ENCODE assay signal across 8 cellular contexts in genomic region chr9:122159026-122159924, GRCh38. TPM values are rescaled to one million over a fixed set of nuclear protein-coding genes. Genes with fewer than 3 reads are reported as not detected.
A peak's percentile ranks its signal among the peaks of the same experiment; 100 is the strongest.
DNase-seq lines count a peak whose midpoint lies in the region; ATAC-seq, FAIRE-seq and TF ChIP-seq lines count a peak whose summit lies in the region.

TSS of gene MORN5 (plus strand) at chr9:122159908. CDS start at chr9:122159973, 65 bp downstream.
TSS of gene NDUFA8 (minus strand) at chr9:122159779. CDS start at chr9:122159677, 102 bp downstream.

- peaks cover 4 to 18% (median 11%) of the 10 kb centered on the region in 5 experiments for H3K9me3 Mint-ChIP-seq in brain

- peak; percentile 80 for TF ChIP-seq POLR2A in GM18526 (IDR thresholded peaks at IDR 0.05; ENCODE audit: extremely low read depth, insufficient read length)

- no peaks in the 10 kb centered on the region for H3K36me3 Mint-ChIP-seq in brain

- peak; percentile 86 for ATAC-seq in HG03064 (IDR thresholded peaks at IDR 0.05; ENCODE audit: low read depth, unreplicated experiment)
- peak; percentile 100 for ATAC-seq in sciatic nerve

- TF ChIP-seq CTCF in brain (conservative IDR thresholded peaks at IDR 0.05): no peak

- peaks cover 18% of the 10 kb centered on the region for H3K27me3 Mint-ChIP-seq in brain

- DNase-seq in NCI-H2107 (lab: John Stamatoyannopoulos, UW) (peak; percentile 94), iPS DF 4.7 (ENCODE audit: extremely low read depth, low spot score) (peak; percentile 95), sciatic nerve (ENCODE audit: low spot score) (peak; percentile 96)

- H3K4me1 Mint-ChIP-seq in brain: peaks cover 50% of the 10 kb centered on the region

- peak within 1 kb of the TSS; percentile 95 to 99 (median 96) for H3K27ac Mint-ChIP-seq in brain

- intact Hi-C loops in sciatic nerve (cut with DNase I): no loop called here

- peak within 1 kb of the TSS; percentile 91 to 99 (median 97) for H3K4me3 Mint-ChIP-seq in brain

- FAIRE-seq in A204.1 (lab: Jason Lieb, UNC) (peak; percentile 71), TTC549 (lab: Jason Lieb, UNC) (peak; percentile 68)

RNA-seq across cellular contexts. Expression of gene MORN5, which starts in this region (rescaled TPM):
- polyA plus RNA-seq in brain (ENCODE audit: insufficient read depth, low read depth, low replicate concordance): 11.9 TPM
- total RNA-seq in sciatic nerve: not detected

RNA-seq across cellular contexts. Expression of gene NDUFA8, which starts in this region (rescaled TPM):
- 207 TPM for polyA plus RNA-seq in brain (ENCODE audit: insufficient read depth, low read depth, low replicate concordance)
- 31.9 TPM for total RNA-seq in sciatic nerve

Comparison
In these comparisons a context has a peak if more than half of its experiments do, and no peak if none do; other contexts are left out.
1. Peak in every context shown above with its lines: DNase-seq and ATAC-seq.